Comparison of ENCODE assay signal across 8 cellular contexts in genomic region chr17:16991349-16992009, GRCh38. TPM values are rescaled to one million over a fixed set of nuclear protein-coding genes. Genes with fewer than 3 reads are reported as not detected.
DNase-seq lines count a peak whose midpoint lies in the region; FAIRE-seq and TF ChIP-seq lines count a peak whose summit lies in the region.

No MANE protein-coding gene starts in this region.

- no peak overlapping the region for H2BK120ac ChIP-seq in H1 (replicated peaks; ENCODE audit: low read depth, low read length)

- H3K4ac ChIP-seq in H1 (replicated peaks; ENCODE audit: insufficient read length, low read depth, low read length): no peak overlapping the region

- H3K14ac ChIP-seq in H1 (ENCODE audit: insufficient read length): no peak overlapping the region

- H2BK12ac ChIP-seq in H1 (ENCODE audit: low read depth, low read length): 0 out of 2 replicates have a peak overlapping the region, but pooled peaks have one; percentile 9

- H4K20me1 ChIP-seq in H1 (replicated peaks in 1 of 2; ENCODE audit: control insufficient read depth in 1 of 2, insufficient read depth in 2 of 2, low read length in 2 of 2): no peaks in the 10 kb centered on the region

- 33% methylated on average over 14 of the region's 16 CpGs; no CpG with 5 or more reads in 1 of the 2 experiments for WGBS in H1 (ENCODE audit: extremely low coverage in 1 of 2, insufficient coverage in 1 of 2, insufficient read length in 1 of 2, insufficient replicate concordance in 2 of 2, low coverage in 1 of 2, low lambda C conversion rate in 2 of 2, missing lambda C conversion rate in 1 of 2), 2 experiments

- no peak overlapping the region for H3K23ac ChIP-seq in H1 (ENCODE audit: insufficient read length)

- H3K27ac ChIP-seq in AG04450 (ENCODE audit: low read depth, low read length) (no peak overlapping the region), H1 (ENCODE audit: low read depth, low read length) (no peak overlapping the region)

- H3K27me3 ChIP-seq in AG04450 (ENCODE audit: control insufficient read depth, insufficient read depth, low read length): peaks cover 4% of the 10 kb centered on the region
- no peaks in the 10 kb centered on the region; a peak in 1 of 7 replicates for H3K27me3 ChIP-seq in H1 (replicated peaks in 1 of 4; ENCODE audit: control insufficient read depth in 3 of 4, extremely low read depth in 1 of 4, insufficient read depth in 3 of 4, low read length in 3 of 4)

- peaks cover 11% of the 10 kb centered on the region for H3K9me3 Mint-ChIP-seq in mesothelial cell of epicardium

- no peaks in the 10 kb centered on the region for H3K9me3 ChIP-seq in AG04450 (ENCODE audit: control insufficient read depth, insufficient read depth, low read length)
- H3K9me3 ChIP-seq in H1 (ENCODE audit: insufficient read depth in 2 of 2, low read depth in 1 of 2, low read length in 1 of 2): no peaks in the 10 kb centered on the region; a peak in 1 of 4 replicates

- peak overlapping the region; percentile 31; the same call in 1 of the 2 replicates for H4K8ac ChIP-seq in H1 (ENCODE audit: extremely low read depth, insufficient read depth, low read length)

- no peak overlapping the region for H2BK15ac ChIP-seq in H1 (ENCODE audit: low read length)

- H2AFZ ChIP-seq in H1 (ENCODE audit: low read length): 0 out of 2 replicates have a peak overlapping the region, but pooled peaks have one; percentile 56

- H3K27ac Mint-ChIP-seq in mesothelial cell of epicardium: no peak overlapping the region

- no peak overlapping the region for H3K4me2 ChIP-seq in H1 (ENCODE audit: insufficient read depth in 1 of 2, low read depth in 2 of 2, low read length in 2 of 2)

- no peaks in the 10 kb centered on the region for H3K79me2 ChIP-seq in H1 (ENCODE audit: control insufficient read depth in 1 of 2, insufficient read depth in 2 of 2, low read length in 2 of 2)

- POLR2A ChIA-PET in AG04450 (lab: Yijun Ruan, JAX): no interaction called here
- POLR2A ChIA-PET in H1 (lab: Charles Lee; ENCODE audit: partially characterized antibody): interaction anchor here (0.6 kb wide), 2 partner anchors 13 to 197 kb away, joined by 3 read pairs; no protein-coding TSS in a partner anchor

- H3K27me3 Mint-ChIP-seq in mesothelial cell of epicardium (ENCODE audit: low read depth): no peaks in the 10 kb centered on the region

- no peak for TF ChIP-seq EP300 in H1 (IDR thresholded peaks at IDR 0.05; ENCODE audit: borderline replicate concordance in 1 of 2, low read depth in 2 of 2, low read length in 2 of 2)

- H3K36me3 Mint-ChIP-seq in mesothelial cell of epicardium: peaks cover 2% of the 10 kb centered on the region

- TF ChIP-seq POLR2A in H1 (IDR thresholded peaks at IDR 0.05; ENCODE audit: control extremely low read depth in 1 of 2, low read depth in 2 of 2, low read length in 2 of 2): no peak

- TF ChIP-seq CTCF in AG04450 (IDR thresholded peaks at IDR 0.05; ENCODE audit: low read depth, low read length) (peak; percentile 79), H1 (IDR thresholded peaks at IDR 0.05; ENCODE audit: control extremely low read depth in 1 of 3, insufficient read depth in 1 of 3, low read depth in 1 of 3, low read length in 3 of 3) (peak; percentile 83 to 86 (median 85)), mesothelial cell of epicardium (IDR thresholded peaks at IDR 0.05; ENCODE audit: unreplicated experiment) (peak; percentile 81)

- H3K23me2 ChIP-seq in H1 (ENCODE audit: low read depth, low read length): peaks cover 7% of the 10 kb centered on the region; the same call in 1 of the 2 replicates

- H4K91ac ChIP-seq in H1 (replicated peaks; ENCODE audit: insufficient read length, low read length): no peak overlapping the region

- H3K4me3 ChIP-seq in AG04450 (ENCODE audit: low read depth, low read length): no peak overlapping the region
- H3K4me3 ChIP-seq in H1 (ENCODE audit: extremely low read depth in 1 of 4, insufficient read depth in 2 of 4, low read depth in 3 of 4, low read length in 4 of 4): no peak overlapping the region

- no peak overlapping the region for H3K18ac ChIP-seq in H1 (ENCODE audit: extremely low read depth, low read length)

- peaks cover 0 to 2% (median under 1%) of the 10 kb centered on the region in 4 experiments; a peak in 2 of 7 replicates for H3K4me1 ChIP-seq in H1 (replicated peaks in 1 of 4; ENCODE audit: control insufficient read depth in 3 of 4, insufficient read depth in 4 of 4, low read length in 3 of 4)

- TF ChIP-seq RAD21 in H1 (IDR thresholded peaks at IDR 0.05 in 1 of 2, conservative IDR thresholded peaks at IDR 0.05 in 1 of 2; ENCODE audit: low read depth in 2 of 2, low read length in 2 of 2): peak; percentile 56 to 71

- H2AK5ac ChIP-seq in H1 (ENCODE audit: low read depth, low read length): no peak overlapping the region

- H4K5ac ChIP-seq in H1 (ENCODE audit: insufficient read length, low read depth, low read length): no peak overlapping the region

- H2BK5ac ChIP-seq in H1 (ENCODE audit: low read depth, low read length): no peak overlapping the region

- no peak overlapping the region for H3K4me3 Mint-ChIP-seq in mesothelial cell of epicardium

- no peak overlapping the region for H2BK20ac ChIP-seq in H1 (ENCODE audit: low read length)

- peak; percentile 11 for DNase-seq in AG04450 (ENCODE audit: low read depth, low spot score)
- peak; percentile 72 for DNase-seq in GM19238 (ENCODE audit: insufficient read length, low spot score)
- peak; percentile 43 for DNase-seq in NOMO-1 treated with DMSO at 0.1 percent for 48 hours (lab: John Stamatoyannopoulos, UW; ENCODE audit: unreplicated experiment)
- peak; percentile 38 to 81 (median 76) for DNase-seq in activated CD8-positive, alpha-beta memory T cell treated with anti-CD3 and anti-CD28 coated beads for 48 hours (ENCODE audit: low read depth in 2 of 3, low spot score in 2 of 3)
- DNase-seq in H1 (ENCODE audit: low read depth in 1 of 2, low spot score in 2 of 2): peak; percentile 50 to 93
- peak; percentile 72 to 90 for DNase-seq in mesothelial cell of epicardium (ENCODE audit: low spot score in 2 of 2, unreplicated experiment in 2 of 2)
- peak; percentile 64 to 67 for DNase-seq in stimulated activated CD8-positive, alpha-beta memory T cell treated with anti-CD3 and anti-CD28 coated beads, Interleukin-4, amount 100 ng/mL, for 1 hour (ENCODE audit: low read depth in 2 of 2, low spot score in 1 of 2)
- DNase-seq in cerebellar nuclear complex (lab: John Stamatoyannopoulos, UW): no peak

- no peaks in the 10 kb centered on the region for H3K79me1 ChIP-seq in H1 (ENCODE audit: low read depth, low read length)

- FAIRE-seq in H1 (lab: Jason Lieb, UNC): peak; percentile 32

- no peak overlapping the region for H3K56ac ChIP-seq in H1 (replicated peaks; ENCODE audit: insufficient read length, low read depth, low read length)

- peaks cover 2% of the 10 kb centered on the region for H3K4me1 Mint-ChIP-seq in mesothelial cell of epicardium

- no peaks in the 10 kb centered on the region for H3K36me3 ChIP-seq in H1 (ENCODE audit: control insufficient read depth in 2 of 4, insufficient read depth in 4 of 4, low read length in 3 of 4)

- no peak overlapping the region for H3K9ac ChIP-seq in H1 (replicated peaks in 1 of 4; ENCODE audit: extremely low read depth in 1 of 4, low read depth in 3 of 4, low read length in 3 of 4)

- CTCF ChIA-PET in AG04450 (lab: Charles Lee) (interaction anchor here (0.6 to 1.0 kb wide), 10 partner anchors 9 to 455 kb away, joined by 3 to 8 read pairs (median 5); no protein-coding TSS in a partner anchor), H1 (lab: Charles Lee; ENCODE audit: partially characterized antibody) (interaction anchor here (0.6 to 3.0 kb wide), 41 partner anchors 9 to 1706 kb away, joined by 3 to 19 read pairs (median 4); no protein-coding TSS in a partner anchor)

TF ChIP-seq in H1, 55 proteins besides CTCF, POLR2A, EP300 and RAD21 (continues in another document):
- TF ChIP-seq ATF2 (IDR thresholded peaks at IDR 0.05; ENCODE audit: low read length) (no peak), YY1 (IDR thresholded peaks at IDR 0.05; ENCODE audit: low read depth, low read length) (0 out of 2 replicates have a peak, but pooled peaks have one; percentile 44)

RNA-seq across cellular contexts. Expression of gene TNFRSF13B, which starts 19.6 kb away (rescaled TPM):
- polyA plus RNA-seq in AG04450 (2011; rRNA removed) (not detected in 2 replicates), H1 (2011; rRNA removed) (not detected in 2 replicates)
- not detected in 2 replicates for polyA minus RNA-seq in AG04450 (2011; rRNA and poly(A)+ RNA removed)
- not detected in 2 replicates for total RNA-seq in H1 (2021; fragmentation: NEBNext Ultra II Directional; extraction: Animal tissue kit (Norgen Biotek cat#: 25700))
- polyA plus RNA-seq in H1 (2011; cell fraction: cytosol; rRNA removed): not detected
- polyA plus RNA-seq in H1 (2011; cell fraction: nucleus; rRNA removed): 0.10 TPM
- polyA plus RNA-seq in H1 (2012, experiment 1 of 2): not detected in 4 replicates
- polyA plus RNA-seq in H1 (2012, experiment 2 of 2): not detected
- polyA plus RNA-seq in H1 (2013, experiment 1 of 2): not detected
- polyA plus RNA-seq in H1 (2013, experiment 2 of 2): not detected
- not detected in 2 replicates for polyA minus RNA-seq in H1 (2011; rRNA and poly(A)+ RNA removed)
- not detected for polyA minus RNA-seq in H1 (2011; cell fraction: cytosol; rRNA and poly(A)+ RNA removed)
- polyA minus RNA-seq in H1 (2011; cell fraction: nucleus; rRNA and poly(A)+ RNA removed): 0.30 TPM
- total RNA-seq in mesothelial cell of epicardium: not detected in 3 replicates

RNA-seq across cellular contexts. Expression of gene MPRIP, which starts 50.8 kb away (rescaled TPM):
- 95.0 and 122 TPM in 2 replicates for polyA plus RNA-seq in AG04450 (2011; rRNA removed)
- 152 and 153 TPM in 2 replicates for polyA minus RNA-seq in AG04450 (2011; rRNA and poly(A)+ RNA removed)
- total RNA-seq in H1 (2021; fragmentation: NEBNext Ultra II Directional; extraction: Animal tissue kit (Norgen Biotek cat#: 25700)): 145 and 146 TPM in 2 replicates
- polyA plus RNA-seq in H1 (2011; rRNA removed): 48.6 and 62.8 TPM in 2 replicates
- polyA plus RNA-seq in H1 (2011; cell fraction: cytosol; rRNA removed): 54.0 TPM
- 111 TPM for polyA plus RNA-seq in H1 (2011; cell fraction: nucleus; rRNA removed)
- 77.7 to 92.1 TPM (median 86.1 TPM) in 4 replicates for polyA plus RNA-seq in H1 (2012, experiment 1 of 2)
- polyA plus RNA-seq in H1 (2012, experiment 2 of 2): 68.9 TPM
- polyA plus RNA-seq in H1 (2013, experiment 1 of 2): 55.7 TPM
- 57.6 TPM for polyA plus RNA-seq in H1 (2013, experiment 2 of 2)
- 82.0 and 97.2 TPM in 2 replicates for polyA minus RNA-seq in H1 (2011; rRNA and poly(A)+ RNA removed)
- 58.9 TPM for polyA minus RNA-seq in H1 (2011; cell fraction: cytosol; rRNA and poly(A)+ RNA removed)
- polyA minus RNA-seq in H1 (2011; cell fraction: nucleus; rRNA and poly(A)+ RNA removed): 60.1 TPM
- 224 to 228 TPM (median 225 TPM) in 3 replicates for total RNA-seq in mesothelial cell of epicardium

Comparison
In these comparisons a context has a peak if more than half of its experiments do, and no peak if none do; other contexts are left out.
1. DNase-seq: peak in AG04450 (single experiment), GM19238 (single experiment), NOMO-1 treated with DMSO at 0.1 percent for 48 hours (single experiment), activated CD8-positive, alpha-beta memory T cell treated with anti-CD3 and anti-CD28 coated beads for 48 hours (3 of 3), H1 (2 of 2), mesothelial cell of epicardium (2 of 2) and stimulated activated CD8-positive, alpha-beta memory T cell treated with anti-CD3 and anti-CD28 coated beads, Interleukin-4, amount 100 ng/mL, for 1 hour (2 of 2); none in cerebellar nuclear complex (0 of 2).
2. Peak in every context shown above with its lines, with median percentiles within 50 percentile points of each other: CTCF ChIP-seq.